24 cellular contexts compared by ENCODE assay signal in genomic region chr16:6644916-6645315, GRCh38.
"Had no signal": no experiment of that assay in that cellular context is flagged by ENCODE, and none has a peak within 500 bp of the region (broad histone marks: within the 10 kb centered on the region; RNA-seq: fewer than 3 reads in every experiment).

No MANE protein-coding gene starts in this region.

- H3K36me3 ChIP-seq: left ventricle myocardium inferior, ovary, right atrium auricular region, right lobe of liver, tibial nerve, vagina had no signal

- H3K27ac Mint-ChIP-seq: mesothelial cell of epicardium; naive B cell; natural killer cell; progenitor cell of endocrine pancreas; stimulated activated memory B cell treated with anti-CD40 and anti-IgM and Interleukin-4, amounts not matched to agents 10 μg/mL and 1 μg/mL and 100 μg/mL, for 72 hours; stimulated activated naive CD8-positive, alpha-beta T cell treated with anti-CD3 and anti-CD28 coated beads, Interleukin-15, amount 100 ng/mL, for 72 hours; type B pancreatic cell had no signal

- H3K4me3 Mint-ChIP-seq: mesothelial cell of epicardium; naive B cell; natural killer cell; nephron progenitor cell; stimulated activated memory B cell treated with anti-CD40 and anti-IgM and Interleukin-4, amounts not matched to agents 10 μg/mL and 1 μg/mL and 100 μg/mL, for 72 hours; stimulated activated naive CD8-positive, alpha-beta T cell treated with anti-CD3 and anti-CD28 coated beads, Interleukin-15, amount 100 ng/mL, for 72 hours; type B pancreatic cell had no signal

- H3K4me3 ChIP-seq: left ventricle myocardium inferior, lung, ovary, right atrium auricular region, right lobe of liver, smooth muscle cell, tibial nerve, vagina had no signal

- H3K9me3 Mint-ChIP-seq: mesothelial cell of epicardium; naive B cell; natural killer cell; nephron progenitor cell; stimulated activated memory B cell treated with anti-CD40 and anti-IgM and Interleukin-4, amounts not matched to agents 10 μg/mL and 1 μg/mL and 100 μg/mL, for 72 hours; stimulated activated naive CD8-positive, alpha-beta T cell treated with anti-CD3 and anti-CD28 coated beads, Interleukin-15, amount 100 ng/mL, for 72 hours; type B pancreatic cell had no signal

- H3K36me3 Mint-ChIP-seq: mesothelial cell of epicardium; naive B cell; natural killer cell; stimulated activated memory B cell treated with anti-CD40 and anti-IgM and Interleukin-4, amounts not matched to agents 10 μg/mL and 1 μg/mL and 100 μg/mL, for 72 hours; type B pancreatic cell had no signal

- H3K4me1 Mint-ChIP-seq: mesothelial cell of epicardium; stimulated activated memory B cell treated with anti-CD40 and anti-IgM and Interleukin-4, amounts not matched to agents 10 μg/mL and 1 μg/mL and 100 μg/mL, for 72 hours; stimulated activated naive CD8-positive, alpha-beta T cell treated with anti-CD3 and anti-CD28 coated beads, Interleukin-15, amount 100 ng/mL, for 72 hours had no signal

- H3K27ac ChIP-seq: left ventricle myocardium inferior, ovary, right atrium auricular region, right lobe of liver, tibial nerve, vagina had no signal

- H3K27me3 ChIP-seq: ovary, right atrium auricular region, right lobe of liver, vagina had no signal

- H3K9me3 ChIP-seq: left ventricle myocardium inferior, ovary, right atrium auricular region, right lobe of liver, tibial nerve, vagina had no signal

- DNase-seq: islet precursor cell; left ventricle myocardium inferior; mesendoderm; naive B cell; natural killer cell; nephron progenitor cell; ovary; right lobe of liver; stimulated activated CD4-positive, alpha-beta T cell treated with anti-CD3 and anti-CD28 coated beads, Interleukin-1b, Interleukin-23, amount 100 ng/mL, for 48 hours; stimulated activated CD4-positive, alpha-beta T cell treated with anti-CD3 and anti-CD28 coated beads, Interleukin-2, amount 100 ng/mL, for 48 hours; stimulated activated CD4-positive, alpha-beta T cell treated with anti-CD3 and anti-CD28 coated beads, Interleukin-4, amount 100 ng/mL, for 4 hours; stimulated activated CD8-positive, alpha-beta memory T cell treated with anti-CD3 and anti-CD28 coated beads, Interleukin-4, amount 100 ng/mL, for 48 hours; stimulated activated naive CD4-positive, alpha-beta T cell treated with Interleukin-2 at 50 U/mL for 16 hours; stimulated activated naive CD8-positive, alpha-beta T cell treated with anti-CD3 and anti-CD28 coated beads, Interleukin-15, amount 100 ng/mL, for 72 hours; substantia nigra had no signal

- H3K27me3 Mint-ChIP-seq: stimulated activated memory B cell treated with anti-CD40 and anti-IgM and Interleukin-4, amounts not matched to agents 10 μg/mL and 1 μg/mL and 100 μg/mL, for 72 hours had no signal
